ENCODE assay signal across 20 cellular contexts in the genomic region with DNA sequence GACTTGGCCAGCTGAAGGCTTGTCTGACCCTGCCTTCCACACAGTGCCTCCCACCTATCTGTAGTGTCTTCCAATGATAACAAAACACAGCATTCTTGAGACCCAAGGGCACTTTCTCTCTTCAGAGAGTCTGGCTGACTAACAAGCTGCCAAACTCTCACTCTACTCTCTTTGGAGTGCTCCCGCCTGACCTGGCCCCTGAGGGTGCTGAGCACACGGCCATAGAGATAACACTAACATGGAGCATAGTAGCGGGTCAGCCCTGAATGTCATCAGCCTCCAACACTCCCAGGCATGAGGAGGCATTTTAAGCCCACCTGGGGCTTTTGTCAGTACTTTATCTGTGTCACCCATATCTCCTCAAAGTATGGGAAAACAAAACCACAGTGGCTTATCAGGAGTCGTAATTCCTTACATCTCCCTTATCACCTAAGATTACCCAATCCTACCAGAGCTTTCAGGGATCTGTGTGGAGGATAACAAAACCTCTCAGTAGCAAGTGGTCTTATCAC.
A peak's percentile ranks its signal among the peaks of the same experiment; 100 is the strongest.
DNase-seq lines count a peak whose midpoint lies in the region; ATAC-seq, FAIRE-seq and TF ChIP-seq lines count a peak whose summit lies in the region.
"Had no signal": no experiment of that assay in that cellular context is flagged by ENCODE, and none has a peak within 500 bp of the region (broad histone marks: within the 10 kb centered on the region; RNA-seq: fewer than 3 reads in every experiment).

No MANE protein-coding gene starts in this region.

- H2AFZ ChIP-seq in GM23338 (no peak overlapping the region), neural progenitor cell (replicated peaks) (no peak overlapping the region)

- no peak for DNase-seq in GM23338 (ENCODE audit: low spot score)
- peak; percentile 83 for DNase-seq in NCI-H226
- peak; percentile 81 for DNase-seq in endodermal cell
- no peak for DNase-seq in neural progenitor cell (ENCODE audit: low spot score)
- DNase-seq in pancreas = no peak
- DNase-seq in SJCRH30 = no peak
- no peak for DNase-seq in upper lobe of left lung
- DNase-seq in RCC 7860 (ENCODE audit: low spot score) = no peak
- DNase-seq: BE2C; CD4-positive, alpha-beta T cell; DMS79 treated with DMSO at 0.1 percent for 48 hours; GOT3; HFFc6; NCI-H1417; NCI-H1930; NCI-H510A; NCI-H774; T-cell had no signal

- H3K4me2 ChIP-seq in GM23338 = no peak overlapping the region
- H3K4me2 ChIP-seq in neural progenitor cell = no peak overlapping the region

- H3K9me2 ChIP-seq in GM23338 (ENCODE audit: insufficient read depth) = no peaks in the 10 kb centered on the region

- FAIRE-seq in pancreas (lab: Jason Lieb, UNC) (no peak), RCC 7860 (lab: Jason Lieb, UNC) (no peak)
- FAIRE-seq: G401.6 had no signal

- no peak overlapping the region for H3K9ac ChIP-seq in endodermal cell (ENCODE audit: extremely low read depth, low read length, poor library complexity, severe bottlenecking)
- H3K9ac ChIP-seq in neural progenitor cell = no peak overlapping the region

- no peak for TF ChIP-seq POLR2A in upper lobe of left lung (IDR thresholded peaks at IDR 0.05)

- H3K27ac Mint-ChIP-seq in GM23338 = peak overlapping the region; percentile 39
- H3K27ac Mint-ChIP-seq in endodermal cell = peak overlapping the region; percentile 7
- H3K27ac Mint-ChIP-seq in neural progenitor cell = no peak overlapping the region
- H3K27ac Mint-ChIP-seq: CD4-positive, alpha-beta T cell; HFFc6; T-cell had no signal

- H3K36me3 Mint-ChIP-seq in GM23338 (ENCODE audit: low read depth) = no peaks in the 10 kb centered on the region
- no peaks in the 10 kb centered on the region for H3K36me3 Mint-ChIP-seq in endodermal cell (ENCODE audit: low read depth)
- H3K36me3 Mint-ChIP-seq in neural progenitor cell = no peaks in the 10 kb centered on the region
- H3K36me3 Mint-ChIP-seq: T-cell had no signal

- no peak overlapping the region for H3K4me3 Mint-ChIP-seq in GM23338
- no peak overlapping the region for H3K4me3 Mint-ChIP-seq in endodermal cell
- H3K4me3 Mint-ChIP-seq in neural progenitor cell = peak overlapping the region; percentile 19
- H3K4me3 Mint-ChIP-seq: CD4-positive, alpha-beta T cell; HFFc6; T-cell had no signal

- H3K4me3 ChIP-seq in GM23338 (no peak overlapping the region), endodermal cell (ENCODE audit: low read length) (no peak overlapping the region), neural progenitor cell (no peak overlapping the region), pancreas (no peak overlapping the region), SJCRH30 (no peak overlapping the region), upper lobe of left lung (no peak overlapping the region)
- H3K4me3 ChIP-seq: SK-N-MC had no signal

- H3K9me3 Mint-ChIP-seq in GM23338 (no peaks in the 10 kb centered on the region), endodermal cell (no peaks in the 10 kb centered on the region), neural progenitor cell (no peaks in the 10 kb centered on the region)
- H3K9me3 Mint-ChIP-seq: HFFc6 had no signal

- H3K79me2 ChIP-seq in GM23338 (replicated peaks; ENCODE audit: insufficient read depth) (no peaks in the 10 kb centered on the region), neural progenitor cell (ENCODE audit: low read depth) (no peaks in the 10 kb centered on the region)

- H3K36me3 ChIP-seq in GM23338 (ENCODE audit: insufficient read depth) (no peaks in the 10 kb centered on the region), endodermal cell (ENCODE audit: control insufficient read depth, insufficient read depth, low read length) (no peaks in the 10 kb centered on the region), neural progenitor cell (no peaks in the 10 kb centered on the region), pancreas (no peaks in the 10 kb centered on the region), SJCRH30 (no peaks in the 10 kb centered on the region), upper lobe of left lung (no peaks in the 10 kb centered on the region)
- H3K36me3 ChIP-seq: BE2C had no signal

- 17 to 67% methylated on average over 2 to 4 of the region's 4 CpGs for WGBS in endodermal cell (ENCODE audit: insufficient coverage in 1 of 2, insufficient read length in 1 of 2), 2 experiments
- 79 to 85% methylated on average over 4 of the region's 4 CpGs for WGBS in pancreas, 2 donors
- 72 to 78% methylated on average over 4 of the region's 4 CpGs for WGBS in upper lobe of left lung, 2 donors

- ATAC-seq in GM23338 = no peak
- no peak for ATAC-seq in pancreas
- no peak for ATAC-seq in upper lobe of left lung (ENCODE audit: low FRiP score in 2 of 2)
- ATAC-seq: T-cell had no signal

- TF ChIP-seq CTCF in GM23338 (conservative IDR thresholded peaks at IDR 0.05; ENCODE audit: low read depth in 2 of 2) = no peak
- no peak for TF ChIP-seq CTCF in endodermal cell (conservative IDR thresholded peaks at IDR 0.05)
- TF ChIP-seq CTCF in neural progenitor cell (IDR thresholded peaks at IDR 0.05) = no peak
- TF ChIP-seq CTCF in pancreas (IDR thresholded peaks at IDR 0.05) = no peak
- TF ChIP-seq CTCF in upper lobe of left lung (IDR thresholded peaks at IDR 0.05) = no peak

- TF ChIP-seq EP300 in upper lobe of left lung (IDR thresholded peaks at IDR 0.05) = no peak

- H3K9me3 ChIP-seq in endodermal cell (ENCODE audit: control insufficient read depth, low read length) = no peaks in the 10 kb centered on the region
- no peaks in the 10 kb centered on the region for H3K9me3 ChIP-seq in neural progenitor cell (ENCODE audit: low read depth)
- no peaks in the 10 kb centered on the region for H3K9me3 ChIP-seq in pancreas
- H3K9me3 ChIP-seq in SJCRH30 (replicated peaks) = no peaks in the 10 kb centered on the region
- no peaks in the 10 kb centered on the region for H3K9me3 ChIP-seq in upper lobe of left lung
- H3K9me3 ChIP-seq: BE2C had no signal

- H3F3A ChIP-seq in GM23338 (replicated peaks; ENCODE audit: low read depth) = no peaks in the 10 kb centered on the region
- no peaks in the 10 kb centered on the region for H3F3A ChIP-seq in neural progenitor cell (ENCODE audit: low read depth)

- H3K27ac ChIP-seq in GM23338 (ENCODE audit: low read depth) (no peak overlapping the region), endodermal cell (ENCODE audit: low read depth, low read length) (no peak overlapping the region), neural progenitor cell (no peak overlapping the region), pancreas (no peak overlapping the region), SJCRH30 (no peak overlapping the region), upper lobe of left lung (no peak overlapping the region)
- H3K27ac ChIP-seq: SK-N-MC had no signal

- H4K20me1 ChIP-seq in GM23338 (replicated peaks; ENCODE audit: insufficient read depth) (no peaks in the 10 kb centered on the region), neural progenitor cell (ENCODE audit: low read depth) (no peaks in the 10 kb centered on the region)

- intact Hi-C loops in pancreas (cut with DNase I) = no loop called here

- no peaks in the 10 kb centered on the region for H3K27me3 ChIP-seq in GM23338 (ENCODE audit: insufficient read depth)
- H3K27me3 ChIP-seq in endodermal cell (ENCODE audit: control insufficient read depth, insufficient read depth, low read length, poor library complexity, severe bottlenecking) = peaks cover 89% of the 10 kb centered on the region
- no peaks in the 10 kb centered on the region for H3K27me3 ChIP-seq in neural progenitor cell
- no peaks in the 10 kb centered on the region for H3K27me3 ChIP-seq in pancreas
- H3K27me3 ChIP-seq in SJCRH30 = no peaks in the 10 kb centered on the region
- no peaks in the 10 kb centered on the region for H3K27me3 ChIP-seq in upper lobe of left lung
- H3K27me3 ChIP-seq: BE2C had no signal

- H3K4me1 ChIP-seq in GM23338 (ENCODE audit: insufficient read depth) (0 out of 2 replicates have a peak, but pooled peaks cover 5% of the 10 kb centered on the region), endodermal cell (ENCODE audit: control insufficient read depth, insufficient read depth, low read length) (peaks cover 4% of the 10 kb centered on the region), neural progenitor cell (peaks cover 26% of the 10 kb centered on the region), pancreas (no peaks in the 10 kb centered on the region), SJCRH30 (no peaks in the 10 kb centered on the region), upper lobe of left lung (no peaks in the 10 kb centered on the region)
- H3K4me1 ChIP-seq: BE2C had no signal

- H3K4me1 Mint-ChIP-seq in GM23338 (peaks cover 10% of the 10 kb centered on the region), endodermal cell (peaks cover 18% of the 10 kb centered on the region), neural progenitor cell (no peaks in the 10 kb centered on the region)
- H3K4me1 Mint-ChIP-seq: T-cell had no signal

- peaks cover 2% of the 10 kb centered on the region for H3K27me3 Mint-ChIP-seq in GM23338 (ENCODE audit: insufficient read depth, low read depth, poor library complexity)
- H3K27me3 Mint-ChIP-seq in endodermal cell (ENCODE audit: insufficient read depth) = peaks cover 86% of the 10 kb centered on the region
- H3K27me3 Mint-ChIP-seq in neural progenitor cell (ENCODE audit: insufficient read depth, low read depth) = peaks cover 3% of the 10 kb centered on the region
- H3K27me3 Mint-ChIP-seq: CD4-positive, alpha-beta T cell had no signal

TF ChIP-seq in GM23338, 12 proteins besides CTCF, POLR2A, EP300 and RAD21:
- TF ChIP-seq CREB1 (CRISPR knock-in tag; IDR thresholded peaks at IDR 0.05; ENCODE audit: low read depth) (no peak), EZH2 (IDR thresholded peaks at IDR 0.05; ENCODE audit: low read depth, unreplicated experiment) (no peak)

Comparison
In these comparisons a context has a peak if more than half of its experiments do, and no peak if none do; other contexts are left out.
1. DNase-seq: peak in NCI-H226 (single experiment) and endodermal cell (single experiment); none in GM23338 (single experiment), neural progenitor cell (single experiment), pancreas (0 of 6), SJCRH30 (0 of 2), upper lobe of left lung (0 of 2) and RCC 7860 (single experiment).